1 cellular context compared by ENCODE assay signal in the genomic region with DNA sequence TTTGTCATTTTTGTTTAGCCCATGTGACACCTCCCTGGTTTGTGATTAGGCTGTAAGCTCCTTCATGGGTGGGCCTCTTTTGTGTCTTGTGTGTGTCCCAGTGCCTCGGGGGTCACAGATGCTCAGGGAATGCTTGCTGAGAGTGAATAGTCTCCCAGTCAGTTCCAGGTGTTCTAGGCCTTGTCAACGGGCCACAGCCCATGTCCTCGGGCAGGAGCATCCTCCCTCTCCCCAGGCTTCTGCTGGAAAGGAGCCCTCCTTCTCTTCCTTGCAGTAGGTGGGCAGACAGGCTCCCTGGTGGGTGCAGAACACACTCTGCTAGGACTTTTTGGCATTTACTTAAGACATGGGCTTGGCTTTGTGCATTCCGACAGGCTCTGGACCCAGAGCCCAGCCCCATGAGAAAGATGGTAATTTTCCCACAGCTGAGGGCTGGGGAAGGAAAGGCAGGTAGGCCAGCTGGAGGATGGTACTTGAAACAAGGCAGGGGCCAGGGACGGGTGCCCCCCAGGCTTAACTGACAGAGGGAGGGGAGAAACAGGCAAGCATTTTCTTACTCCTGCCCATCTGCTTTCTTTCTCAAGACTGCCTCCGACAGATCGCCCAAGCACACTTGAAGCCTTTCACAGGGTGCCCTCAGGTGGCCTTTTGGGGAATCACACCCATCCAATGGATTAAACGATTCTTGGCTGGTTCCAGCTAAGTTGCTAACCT.
TF ChIP-seq lines count a peak whose summit lies in the region.

No MANE protein-coding gene starts in this region.

TF ChIP-seq in endothelial cell of umbilical vein, 7 proteins besides CTCF, POLR2A, EP300 and RAD21 (continued from another document):
- TF ChIP-seq JUN (IDR thresholded peaks at IDR 0.05; ENCODE audit: borderline replicate concordance, insufficient read depth, insufficient read length, low read depth) = no peak
